2 cellular contexts compared by ENCODE assay signal in the genomic region with DNA sequence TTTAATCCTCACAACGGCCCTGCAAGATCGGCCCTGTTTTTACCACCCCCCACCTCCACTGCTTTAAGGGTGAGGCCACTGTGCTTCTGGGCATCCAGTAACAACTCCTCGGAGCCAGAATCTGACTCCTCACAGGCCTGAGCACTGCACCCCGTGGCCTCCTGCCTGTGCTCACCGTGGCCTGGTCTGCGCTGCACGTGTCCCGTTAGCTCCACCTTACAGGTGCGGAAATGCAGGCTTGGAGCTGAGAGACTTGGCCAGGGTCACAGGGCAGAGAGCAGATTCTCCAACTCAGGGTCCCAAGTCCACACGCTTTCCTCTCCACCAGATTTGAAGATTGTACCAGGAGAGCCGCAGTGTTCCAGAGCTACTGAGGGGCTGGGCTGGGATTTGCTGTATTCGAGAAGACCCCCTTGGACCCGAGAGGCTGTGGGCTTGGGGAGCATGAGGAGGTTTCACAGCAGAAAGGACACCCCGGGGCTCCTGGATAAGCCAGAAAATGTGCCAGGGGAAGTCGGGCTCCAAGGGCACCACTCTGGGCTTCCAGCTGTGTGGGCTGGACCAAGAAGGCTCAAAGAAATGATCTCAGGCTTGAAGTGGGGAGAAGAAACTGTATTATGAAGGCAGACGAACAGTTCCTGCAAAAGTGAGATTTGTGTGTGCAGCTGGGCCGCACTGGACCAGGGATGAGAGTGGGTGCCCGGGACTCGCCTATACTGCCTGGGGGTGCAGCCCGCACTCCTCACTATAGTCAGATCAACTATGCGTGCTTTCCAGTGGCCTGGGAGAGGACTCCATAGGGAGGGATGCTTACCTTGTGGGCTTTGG. TPM values are rescaled to one million over a fixed set of nuclear protein-coding genes. Genes with fewer than 3 reads are reported as not detected.
"Had no signal": no experiment of that assay in that cellular context is flagged by ENCODE, and none has a peak within 500 bp of the region (broad histone marks: within the 10 kb centered on the region; RNA-seq: fewer than 3 reads in every experiment).

No MANE protein-coding gene starts in this region.

RNA-seq across cellular contexts. Expression of gene MUC20, which starts 1.6 kb away (rescaled TPM):
- total RNA-seq: LHCN-M2, SJCRH30 had no signal
